In genomic region chr13:31725841-31726240, GRCh38 we compare ENCODE assay signal across 22 cellular contexts. TPM values are rescaled to one million over a fixed set of nuclear protein-coding genes. Genes with fewer than 3 reads are reported as not detected.
"Had no signal": no experiment of that assay in that cellular context is flagged by ENCODE, and none has a peak within 500 bp of the region (broad histone marks: within the 10 kb centered on the region; RNA-seq: fewer than 3 reads in every experiment).

No MANE protein-coding gene starts in this region.

- H3K4me3 ChIP-seq: body of pancreas, esophagus squamous epithelium, prostate gland, sigmoid colon, uterus had no signal

- H3K4me1 Mint-ChIP-seq: activated CD4-positive, alpha-beta T cell treated with anti-CD3 and anti-CD28 coated beads, Interleukin-2, amount 10 ng/mL, durations not matched to agents 7 days and 5 days; stimulated activated effector memory CD8-positive, alpha-beta T cell treated with anti-CD3 and anti-CD28 coated beads, Interleukin-12 subunit alpha, Interleukin-12 subunit beta, amount 100 ng/mL, for 72 hours had no signal

- H3K36me3 Mint-ChIP-seq: activated naive CD8-positive, alpha-beta T cell; natural killer cell treated with Interleukin-12 subunit alpha and Interleukin-12 subunit beta and Interleukin-15 and Interleukin-18, amount 100 ng/mL, for 72 hours; stimulated activated effector memory CD8-positive, alpha-beta T cell treated with anti-CD3 and anti-CD28 coated beads, Interleukin-12 subunit alpha, Interleukin-12 subunit beta, amount 100 ng/mL, for 72 hours had no signal

- ATAC-seq: body of pancreas; natural killer cell treated with Interleukin-12 subunit alpha and Interleukin-12 subunit beta and Interleukin-15 and Interleukin-18, amount 100 ng/mL, for 72 hours; stimulated activated effector memory CD8-positive, alpha-beta T cell treated with anti-CD3 and anti-CD28 coated beads, Interleukin-12 subunit alpha, Interleukin-12 subunit beta, amount 100 ng/mL, for 72 hours had no signal

- H3K4me1 ChIP-seq: body of pancreas, esophagus squamous epithelium, prostate gland, sigmoid colon, uterus had no signal

- H3K36me3 ChIP-seq: esophagus squamous epithelium, prostate gland, sigmoid colon, uterus had no signal

- H3K27me3 ChIP-seq: body of pancreas, sigmoid colon, uterus had no signal

- H3K9me3 Mint-ChIP-seq: activated CD4-positive, alpha-beta T cell treated with anti-CD3 and anti-CD28 coated beads, Interleukin-2, amount 10 ng/mL, durations not matched to agents 7 days and 5 days had no signal

- H3K27ac Mint-ChIP-seq: activated CD4-positive, alpha-beta T cell treated with anti-CD3 and anti-CD28 coated beads, Interleukin-2, amount 10 ng/mL, durations not matched to agents 7 days and 5 days; activated naive CD8-positive, alpha-beta T cell; natural killer cell treated with Interleukin-12 subunit alpha and Interleukin-12 subunit beta and Interleukin-15 and Interleukin-18, amount 100 ng/mL, for 72 hours; stimulated activated effector memory CD8-positive, alpha-beta T cell treated with anti-CD3 and anti-CD28 coated beads, Interleukin-12 subunit alpha, Interleukin-12 subunit beta, amount 100 ng/mL, for 72 hours had no signal

- DNase-seq: activated CD4-positive, alpha-beta T cell treated with anti-CD3 and anti-CD28 coated beads, Interleukin-2, amount 10 ng/mL, durations not matched to agents 7 days and 5 days; activated CD8-positive, alpha-beta memory T cell treated with anti-CD3 and anti-CD28 coated beads, Interleukin-2, amount 50 U/mL, for 48 hours; activated gamma-delta T cell treated with Interleukin-2 at 50 U/mL for 16 hours; amniotic stem cell; body of pancreas; cortex of kidney; effector CD4-positive, alpha-beta T cell; esophagus squamous epithelium; hypothalamus; kidney glomerular epithelial cell; sigmoid colon; stimulated activated CD4-positive, alpha-beta T cell treated with anti-CD3 and anti-CD28 coated beads, Interleukin-12 subunit alpha, Interleukin-12 subunit beta, amount 100 ng/mL, for 4 hours; stimulated activated CD4-positive, alpha-beta T cell treated with anti-CD3 and anti-CD28 coated beads, Interleukin-2, amount 100 ng/mL, for 24 hours; T-helper 2 cell; uterus had no signal

- H3K9me3 ChIP-seq: body of pancreas, esophagus squamous epithelium, prostate gland, uterus had no signal

- H3K4me3 Mint-ChIP-seq: activated CD4-positive, alpha-beta T cell treated with anti-CD3 and anti-CD28 coated beads, Interleukin-2, amount 10 ng/mL, durations not matched to agents 7 days and 5 days; activated naive CD8-positive, alpha-beta T cell; natural killer cell treated with Interleukin-12 subunit alpha and Interleukin-12 subunit beta and Interleukin-15 and Interleukin-18, amount 100 ng/mL, for 72 hours; stimulated activated effector memory CD8-positive, alpha-beta T cell treated with anti-CD3 and anti-CD28 coated beads, Interleukin-12 subunit alpha, Interleukin-12 subunit beta, amount 100 ng/mL, for 72 hours had no signal

- H3K27ac ChIP-seq: body of pancreas, esophagus squamous epithelium, prostate gland, sigmoid colon, uterus had no signal

RNA-seq across cellular contexts. Expression of gene RXFP2, which starts 13.5 kb away (rescaled TPM):
- total RNA-seq: activated CD4-positive, alpha-beta T cell treated with anti-CD3 and anti-CD28 coated beads, Interleukin-2, amount 10 ng/mL, durations not matched to agents 7 days and 5 days; body of pancreas; esophagus squamous epithelium; fibroblast of villous mesenchyme; mesenteric fat pad; natural killer cell treated with Interleukin-12 subunit alpha and Interleukin-12 subunit beta and Interleukin-15 and Interleukin-18, amount 100 ng/mL, for 72 hours; prostate gland; sigmoid colon had no signal
- polyA plus RNA-seq: sigmoid colon, thymus had no signal
